8 cellular contexts compared by ENCODE assay signal in the genomic region with DNA sequence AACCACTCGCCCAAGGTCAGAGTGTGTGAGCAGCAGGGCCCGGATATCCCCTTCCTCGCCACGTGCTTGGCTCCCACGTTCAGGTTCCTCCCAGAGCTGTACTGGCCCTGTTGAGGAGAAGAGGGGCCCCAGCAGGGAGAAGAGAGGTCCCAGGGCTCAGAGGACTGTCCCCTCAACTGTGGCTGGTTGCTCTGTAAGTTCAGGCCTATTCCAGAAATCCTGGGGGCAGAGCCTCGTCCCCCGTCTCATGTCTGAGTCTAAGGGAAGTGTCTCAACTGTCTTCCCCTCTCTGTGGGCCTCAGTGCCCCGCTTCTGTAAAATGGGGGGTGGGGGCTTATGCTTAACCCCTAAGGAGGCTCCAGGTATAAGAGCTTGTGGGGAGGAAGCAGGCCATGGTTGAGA. TPM values are rescaled to one million over a fixed set of nuclear protein-coding genes. Genes with fewer than 3 reads are reported as not detected.
A peak's percentile ranks its signal among the peaks of the same experiment; 100 is the strongest.
DNase-seq lines count a peak whose midpoint lies in the region; ATAC-seq and TF ChIP-seq lines count a peak whose summit lies in the region.

No MANE protein-coding gene starts in this region.

- H3K36me3 ChIP-seq in gastrocnemius medialis = peaks cover 0 to 22% of the 10 kb centered on the region in 2 donors

- no peak for ATAC-seq in gastrocnemius medialis
- ATAC-seq in GM21825 (IDR thresholded peaks at IDR 0.05; ENCODE audit: unreplicated experiment) = no peak

- H3K27ac Mint-ChIP-seq in chondrocyte (ENCODE audit: unreplicated experiment) = peak overlapping the region; percentile 97

- peaks cover 62% of the 10 kb centered on the region for H3K4me1 Mint-ChIP-seq in chondrocyte (ENCODE audit: low read depth)

- H3K9me3 Mint-ChIP-seq in chondrocyte (ENCODE audit: low read depth) = no peaks in the 10 kb centered on the region

- CTCF ChIA-PET in GM10248 (lab: Yijun Ruan, JAX) = interaction anchor here (0.9 to 1.3 kb wide), 4 partner anchors 8 to 46 kb away, joined by 3 to 6 read pairs (median 4); no protein-coding TSS in a partner anchor

- peak overlapping the region; percentile 48 to 73 (median 62) for H3K27ac ChIP-seq in gastrocnemius medialis

- in situ Hi-C loops in gastrocnemius medialis (cut with MboI; ENCODE audit: low sequenced_read_pairs in 4 of 4) = no loop called here

- H3K9me3 ChIP-seq in gastrocnemius medialis = no peaks in the 10 kb centered on the region

- no peak overlapping the region for H3K4me3 Mint-ChIP-seq in chondrocyte (ENCODE audit: unreplicated experiment)

- H3K36me3 Mint-ChIP-seq in chondrocyte (ENCODE audit: low read depth) = peaks cover 9% of the 10 kb centered on the region

- no peak for TF ChIP-seq POLR2A in gastrocnemius medialis (IDR thresholded peaks at IDR 0.05)

- peak; percentile 55 for DNase-seq in GM10248 (ENCODE audit: extremely low spot score)
- DNase-seq in RPMI8226 = peak; percentile 38
- no peak for DNase-seq in chondrocyte (ENCODE audit: low spot score)
- no peak for DNase-seq in gastrocnemius medialis
- no peak for DNase-seq in NCI-H1105 treated with DMSO at 0.1 percent for 48 hours (lab: John Stamatoyannopoulos, UW)
- no peak for DNase-seq in HT-29 (ENCODE audit: low spot score)
- no peak for DNase-seq in DMS53 (lab: John Stamatoyannopoulos, UW)

- H3K4me3 ChIP-seq in gastrocnemius medialis = peak overlapping the region in 2 of 4 donors; percentile 11 to 28

- POLR2A ChIA-PET in GM10248 (lab: Yijun Ruan, JAX) = no interaction called here

- no peaks in the 10 kb centered on the region for H3K27me3 ChIP-seq in gastrocnemius medialis

- no peaks in the 10 kb centered on the region for H3K27me3 Mint-ChIP-seq in chondrocyte (ENCODE audit: low read depth)

- intact Hi-C loops in gastrocnemius medialis (cut with DNase I; ENCODE audit: low total_unique reads) = no loop called here

- no peak for TF ChIP-seq CTCF in GM10248 (IDR thresholded peaks at IDR 0.05; ENCODE audit: control extremely low read depth, extremely low read depth, low read depth, missing control alignments)
- no peak for TF ChIP-seq CTCF in chondrocyte (IDR thresholded peaks at IDR 0.05)
- TF ChIP-seq CTCF in gastrocnemius medialis (IDR thresholded peaks at IDR 0.05 in 4 of 5, conservative IDR thresholded peaks at IDR 0.05 in 1 of 5) = no peak

- H3K4me1 ChIP-seq in gastrocnemius medialis = peaks cover 41 to 45% of the 10 kb centered on the region in 2 donors

RNA-seq across cellular contexts. Expression of a gene that starts 3.9 kb away (rescaled TPM):
- 62.5 to 90.6 TPM (median 62.6 TPM) in 3 replicates for total RNA-seq in chondrocyte
- 10 to 100 TPM; 47.4 to 74.9 (median 62.8) TPM for total RNA-seq in gastrocnemius medialis
- 221 and 224 TPM in 2 replicates for total RNA-seq in HT-29 (2014; rRNA removed; shearing (Covaris generic))

RNA-seq across cellular contexts. Expression of a gene that starts 53.9 kb away (rescaled TPM):
- 78.3 to 113 TPM (median 88.1 TPM) in 3 replicates for total RNA-seq in chondrocyte
- 10 to 100 TPM in 3 of 4 donors, 1 to 10 TPM in 1; 5.9 to 29.2 (median 13.9) TPM for total RNA-seq in gastrocnemius medialis
- not detected in 2 replicates for total RNA-seq in HT-29 (2014; rRNA removed; shearing (Covaris generic))

Comparison
In these comparisons a context has a peak if more than half of its experiments do, and no peak if none do; other contexts are left out.
1. DNase-seq: peak in GM10248 (single experiment) and RPMI8226 (single experiment); none in chondrocyte (single experiment), gastrocnemius medialis (0 of 2), NCI-H1105 treated with DMSO at 0.1 percent for 48 hours (single experiment), HT-29 (single experiment) and DMS53 (single experiment).